ENCODE assay signal across 18 cellular contexts in the genomic region with DNA sequence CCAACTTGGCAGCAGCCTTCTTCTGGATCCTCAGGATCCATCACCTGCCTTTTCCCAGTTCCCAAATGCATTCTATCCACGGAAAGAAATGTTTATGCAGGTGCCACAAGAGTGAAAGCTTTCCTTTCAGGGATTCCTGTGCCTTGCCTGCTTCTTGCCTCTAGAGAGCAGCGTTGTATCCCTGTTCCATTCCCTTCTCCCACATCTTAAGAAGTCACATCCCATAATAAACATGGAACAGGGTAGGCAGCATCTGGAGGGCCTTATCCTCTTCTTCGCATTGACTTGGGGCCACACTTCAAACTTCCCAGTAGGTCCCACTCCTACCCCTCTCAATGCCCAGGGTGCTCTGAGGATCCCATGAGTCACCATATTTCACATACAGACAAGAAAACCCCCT.
A peak's percentile ranks its signal among the peaks of the same experiment; 100 is the strongest.
DNase-seq lines count a peak whose midpoint lies in the region; ATAC-seq and TF ChIP-seq lines count a peak whose summit lies in the region.
"Had no signal": no experiment of that assay in that cellular context is flagged by ENCODE, and none has a peak within 500 bp of the region (broad histone marks: within the 10 kb centered on the region; RNA-seq: fewer than 3 reads in every experiment).

No MANE protein-coding gene starts in this region.

- CTCF ChIA-PET in AG04450 (lab: Charles Lee) (interaction anchor here (1.5 kb wide), 1 partner anchor 32 kb away, joined by 4 read pairs; no protein-coding TSS in a partner anchor), activated B cell treated with CpG ODN at 0.5 μM for 24 hours (lab: Charles Lee) (interaction anchor here (1.3 to 2.2 kb wide), 2 partner anchors 31 to 121 kb away, joined by 5 to 15 read pairs; no protein-coding TSS in a partner anchor)

- 0 out of 2 replicates have a peak, but pooled peaks have one; percentile 9 for TF ChIP-seq CTCF in AG04450 (IDR thresholded peaks at IDR 0.05; ENCODE audit: low read depth, low read length)
- peak; percentile 39 for TF ChIP-seq CTCF in GM12873 (IDR thresholded peaks at IDR 0.05; ENCODE audit: insufficient read depth, low read depth, low read length, missing control alignments)
- TF ChIP-seq CTCF in activated B cell treated with CpG ODN at 0.5 μM for 24 hours (IDR thresholded peaks at IDR 0.05): no peak
- peak; percentile 3 for TF ChIP-seq CTCF in foreskin fibroblast (IDR thresholded peaks at IDR 0.05; ENCODE audit: low read depth, low read length)
- no peak for TF ChIP-seq CTCF in coronary artery (IDR thresholded peaks at IDR 0.05)
- TF ChIP-seq CTCF in HFFc6 (IDR thresholded peaks at IDR 0.05): no peak; the same call in 1 of the 2 replicates

- no peaks in the 10 kb centered on the region; the same call in 1 of the 2 replicates for H3K9me3 ChIP-seq in AG04450 (ENCODE audit: control insufficient read depth, insufficient read depth, low read length)
- H3K9me3 ChIP-seq: prostate gland, thyroid gland had no signal

- H3K4me3 ChIP-seq in AG04450 (ENCODE audit: low read depth, low read length): no peak overlapping the region
- no peak overlapping the region for H3K4me3 ChIP-seq in foreskin fibroblast (ENCODE audit: low read depth in 1 of 2, low read length in 2 of 2)
- no peak overlapping the region for H3K4me3 ChIP-seq in coronary artery
- H3K4me3 ChIP-seq: PC-9, prostate gland, thyroid gland had no signal

- intact Hi-C loops in activated B cell treated with CpG ODN at 0.5 μM for 24 hours (cut with micrococcal nuclease): loop anchor here (1.0 kb wide), 1 partner anchor 121 kb away; no protein-coding TSS in a partner anchor

- no peak for ATAC-seq in activated B cell treated with CpG ODN at 0.5 μM for 24 hours (ENCODE audit: low read depth)
- ATAC-seq: HepG2 had no signal

- no peaks in the 10 kb centered on the region for H3K27me3 ChIP-seq in AG04450 (ENCODE audit: control insufficient read depth, insufficient read depth, low read length)
- H3K27me3 ChIP-seq: thyroid gland had no signal

- no peak for DNase-seq in AG04450 (ENCODE audit: low read depth, low spot score)
- no peak for DNase-seq in activated B cell treated with CpG ODN at 0.5 μM for 24 hours
- DNase-seq in foreskin fibroblast: no peak
- no peak for DNase-seq in NCI-H1417 (lab: John Stamatoyannopoulos, UW)
- no peak for DNase-seq in coronary artery (ENCODE audit: low spot score)
- no peak for DNase-seq in activated naive CD4-positive, alpha-beta T cell treated with Interleukin-2 at 50 U/mL for 16 hours
- no peak for DNase-seq in HFFc6
- DNase-seq: activated CD4-positive, alpha-beta T cell treated with anti-CD3 and anti-CD28 coated beads for 1 hour; activated T-cell treated with anti-CD3 and anti-CD28 coated beads, Interleukin-2, amount 50 U/mL, for 4 hours; cortex of kidney; EL; NCI-H1436; NCI-H510A; PC-9; thyroid gland had no signal

- H3K27ac Mint-ChIP-seq in activated B cell treated with CpG ODN at 0.5 μM for 24 hours (peak overlapping the region; percentile 42), HFFc6 (no peak overlapping the region)

- H3K27ac ChIP-seq in AG04450 (ENCODE audit: low read depth, low read length): no peak overlapping the region
- no peak overlapping the region for H3K27ac ChIP-seq in coronary artery
- H3K27ac ChIP-seq: PC-9, prostate gland had no signal

- no peaks in the 10 kb centered on the region for H3K27me3 Mint-ChIP-seq in activated B cell treated with CpG ODN at 0.5 μM for 24 hours
- no peaks in the 10 kb centered on the region; the same call in 1 of the 2 replicates for H3K27me3 Mint-ChIP-seq in HFFc6 (ENCODE audit: insufficient read depth)

- H3K4me1 Mint-ChIP-seq in activated B cell treated with CpG ODN at 0.5 μM for 24 hours (no peaks in the 10 kb centered on the region), HFFc6 (ENCODE audit: low read depth) (no peaks in the 10 kb centered on the region)

- H3K4me3 Mint-ChIP-seq in activated B cell treated with CpG ODN at 0.5 μM for 24 hours (no peak overlapping the region), HFFc6 (no peak overlapping the region)
- H3K4me3 Mint-ChIP-seq: activated T-cell treated with anti-CD3 and anti-CD28 coated beads, Interleukin-2, amount 50 U/mL, for 4 hours had no signal

- H3K36me3 Mint-ChIP-seq in activated B cell treated with CpG ODN at 0.5 μM for 24 hours (ENCODE audit: low read depth) (peaks cover 95% of the 10 kb centered on the region), HFFc6 (ENCODE audit: low read depth) (no peaks in the 10 kb centered on the region)

- peaks cover 3% of the 10 kb centered on the region for H3K9me3 Mint-ChIP-seq in activated B cell treated with CpG ODN at 0.5 μM for 24 hours
- H3K9me3 Mint-ChIP-seq in HFFc6: no peaks in the 10 kb centered on the region

- POLR2A ChIA-PET in AG04450 (lab: Yijun Ruan, JAX): no interaction called here
- POLR2A ChIA-PET in activated B cell treated with CpG ODN at 0.5 μM for 24 hours (lab: Charles Lee): no interaction called here

Comparison
In these comparisons a context has a peak if more than half of its experiments do, and no peak if none do; other contexts are left out.
1. CTCF ChIP-seq: peak in AG04450 (single experiment), GM12873 (single experiment) and foreskin fibroblast (single experiment); none in activated B cell treated with CpG ODN at 0.5 μM for 24 hours (single experiment), coronary artery (single experiment) and HFFc6 (single experiment).